ENCODE assay signal across 36 cellular contexts in genomic region chr9:136299116-136299515, GRCh38. TPM values are rescaled to one million over a fixed set of nuclear protein-coding genes. Genes with fewer than 3 reads are reported as not detected.
"Had no signal": no experiment of that assay in that cellular context is flagged by ENCODE, and none has a peak within 500 bp of the region (broad histone marks: within the 10 kb centered on the region; RNA-seq: fewer than 3 reads in every experiment).

No MANE protein-coding gene starts in this region.

- H3K36me3 ChIP-seq: adrenal gland, brain microvascular endothelial cell, breast epithelium had no signal

- H3K27ac ChIP-seq: adrenal gland, body of pancreas, brain microvascular endothelial cell, breast epithelium, VCaP had no signal

- FAIRE-seq: astrocyte, TTC549 had no signal

- H3K9me3 ChIP-seq: adrenal gland, body of pancreas, breast epithelium had no signal

- H3K4me3 ChIP-seq: adrenal gland, body of pancreas, breast epithelium had no signal

- ATAC-seq: activated CD8-positive, alpha-beta T cell treated with anti-CD3 and anti-CD28 coated beads for 36 hours; activated naive CD4-positive, alpha-beta T cell treated with anti-CD3 and anti-CD28 coated beads, Interleukin-2, amount 50 U/mL, for 72 hours; activated T-cell treated with anti-CD3 and anti-CD28 coated beads, Interleukin-2, amount 50 U/mL, for 4 hours; activated T-cell treated with anti-CD3 and anti-CD28 coated beads, Interleukin-2, amount 50 U/mL, for 72 hours; activated T-helper 17 cell treated with anti-CD3 and anti-CD28 coated beads, Interleukin-2, amount 50 U/mL, for 72 hours; body of pancreas had no signal

- H3K27me3 ChIP-seq: body of pancreas, brain microvascular endothelial cell had no signal

- H3K4me1 ChIP-seq: adrenal gland, breast epithelium had no signal

- DNase-seq: activated B cell treated with CpG ODN at 0.5 μM for 24 hours; activated CD4-positive, alpha-beta memory T cell treated with anti-CD3 and anti-CD28 coated beads for 36 hours; activated CD4-positive, alpha-beta T cell treated with anti-CD3 and anti-CD28 coated beads for 4 hours; activated CD4-positive, alpha-beta T cell treated with anti-CD3 and anti-CD28 coated beads, Interleukin-2, amount 10 ng/mL, durations not matched to agents 24 days and 14 days; activated CD4-positive, alpha-beta T cell treated with anti-CD3 and anti-CD28 coated beads, Interleukin-2, amount 50 U/mL, for 1 hour; activated CD4-positive, alpha-beta T cell treated with anti-CD3 and anti-CD28 coated beads, Interleukin-2, amount 50 U/mL, for 4 hours; activated CD4-positive, CD25-positive, alpha-beta regulatory T cell treated with anti-CD3 and anti-CD28 coated beads, Interleukin-2, amount 50 U/mL, for 72 hours; activated CD8-positive, alpha-beta memory T cell treated with anti-CD3 and anti-CD28 coated beads, Interleukin-2, amount 50 U/mL, for 4 hours; activated CD8-positive, alpha-beta T cell treated with anti-CD3 and anti-CD28 coated beads for 36 hours; activated effector memory CD4-positive, alpha-beta T cell treated with anti-CD3 and anti-CD28 coated beads, Interleukin-2, amount 50 U/mL, for 16 hours; activated gamma-delta T cell treated with Interleukin-2 at 50 U/mL for 16 hours; activated naive CD4-positive, alpha-beta T cell; activated naive CD4-positive, alpha-beta T cell treated with anti-CD3 and anti-CD28 coated beads for 36 hours; activated naive CD4-positive, alpha-beta T cell treated with anti-CD3 and anti-CD28 coated beads, Interleukin-2, amount 50 U/mL, for 16 hours; activated naive CD8-positive, alpha-beta T cell treated with anti-CD3 and anti-CD28 coated beads for 36 hours; activated T-cell treated with anti-CD3 and anti-CD28 coated beads for 4 hours; activated T-cell treated with anti-CD3 and anti-CD28 coated beads, Interleukin-2, amount 50 U/mL, for 1 hour; activated T-cell treated with anti-CD3 and anti-CD28 coated beads, Interleukin-2, amount 50 U/mL, for 4 hours; activated T-cell treated with anti-CD3 and anti-CD28 coated beads, Interleukin-2, amount 50 U/mL, for 72 hours; adrenal gland; amniotic stem cell; aorta; body of pancreas; brain microvascular endothelial cell; central memory CD4-positive, alpha-beta T cell; T-helper 1 cell; T-helper 2 cell; T-helper 9 cell had no signal

RNA-seq across cellular contexts. Expression of gene CCDC187, which starts 4.8 kb away (rescaled TPM):
- total RNA-seq: activated CD4-positive, alpha-beta memory T cell treated with anti-CD3 and anti-CD28 coated beads for 36 hours; activated CD4-positive, alpha-beta T cell treated with anti-CD3 and anti-CD28 coated beads, Interleukin-2, amount 10 ng/mL, durations not matched to agents 24 days and 14 days; activated CD8-positive, alpha-beta memory T cell treated with anti-CD3 and anti-CD28 coated beads for 36 hours; activated naive CD4-positive, alpha-beta T cell treated with anti-CD3 and anti-CD28 coated beads for 36 hours; activated naive CD8-positive, alpha-beta T cell treated with anti-CD3 and anti-CD28 coated beads for 36 hours; activated T-cell treated with anti-CD3 and anti-CD28 coated beads, Interleukin-2, amount 50 U/mL, for 72 hours; activated T-helper 1 cell treated with anti-CD3 and anti-CD28 coated beads, Interleukin-12 subunit alpha, Interleukin-12 subunit beta, Interleukin-2, Interleukin-4 antibody, amounts not matched to agents 30 ng/mL and 10 ng/mL and 1 ng/mL, durations not matched to agents 14 hours and 24 hours and 36 hours; aorta; breast epithelium had no signal
- polyA plus RNA-seq: aorta had no signal
